Comparison of ENCODE assay signal across 22 cellular contexts in genomic region chr2:122023059-122023879, GRCh38.
"Had no signal": no experiment of that assay in that cellular context is flagged by ENCODE, and none has a peak within 500 bp of the region (broad histone marks: within the 10 kb centered on the region; RNA-seq: fewer than 3 reads in every experiment).

No MANE protein-coding gene starts in this region.

- H3K36me3 ChIP-seq: left ventricle myocardium inferior, tibial artery, uterus had no signal

- H3K9me3 ChIP-seq: body of pancreas, left ventricle myocardium inferior, tibial artery, uterus had no signal

- H3K79me2 ChIP-seq: hepatocyte had no signal

- ATAC-seq: activated CD8-positive, alpha-beta T cell treated with anti-CD3 and anti-CD28 coated beads, Interleukin-2, amount 10 ng/mL, durations not matched to agents 7 days and 5 days; body of pancreas; stimulated activated naive B cell treated with anti-CD40 and anti-IgM and Interleukin-4, amounts not matched to agents 10 μg/mL and 1 μg/mL and 100 μg/mL, for 72 hours had no signal

- H2AFZ ChIP-seq: hepatocyte had no signal

- H3K4me1 ChIP-seq: left ventricle myocardium inferior, uterus had no signal

- DNase-seq: activated B cell treated with CpG ODN at 0.5 μM for 24 hours; activated CD4-positive, alpha-beta T cell treated with anti-CD3 and anti-CD28 coated beads for 48 hours; activated CD8-positive, alpha-beta memory T cell treated with anti-CD3 and anti-CD28 coated beads, Interleukin-2, amount 50 U/mL, for 4 hours; activated CD8-positive, alpha-beta T cell treated with anti-CD3 and anti-CD28 coated beads, Interleukin-2, amount 10 ng/mL, durations not matched to agents 7 days and 5 days; activated gamma-delta T cell treated with Interleukin-2 at 50 U/mL for 16 hours; activated naive CD8-positive, alpha-beta T cell treated with anti-CD3 and anti-CD28 coated beads for 36 hours; amygdala; body of pancreas; caudate nucleus; left ventricle myocardium inferior; natural killer cell; nucleus accumbens; stimulated activated CD4-positive, alpha-beta T cell treated with anti-CD3 and anti-CD28 coated beads, Interleukin-15, amount 100 ng/mL, for 24 hours; stimulated activated CD4-positive, alpha-beta T cell treated with anti-CD3 and anti-CD28 coated beads, Interleukin-4, amount 100 ng/mL, for 1 hour; stimulated activated naive B cell treated with anti-CD40 and anti-IgM and Interleukin-4, amounts not matched to agents 10 μg/mL and 1 μg/mL and 100 μg/mL, for 72 hours; tibial artery; uterus had no signal

- H3K4me3 ChIP-seq: body of pancreas, hepatocyte, left ventricle myocardium inferior, skin epidermis, tibial artery, uterus had no signal

- H3K27ac ChIP-seq: body of pancreas, hepatocyte, left ventricle myocardium inferior, skin epidermis, tibial artery, uterus had no signal

- FAIRE-seq: colon, endometrium, keratinocyte had no signal

- H3K4me2 ChIP-seq: hepatocyte had no signal

- H3K27me3 ChIP-seq: body of pancreas, hepatocyte, uterus had no signal
